ENCODE assay signal across 17 cellular contexts in the genomic region with DNA sequence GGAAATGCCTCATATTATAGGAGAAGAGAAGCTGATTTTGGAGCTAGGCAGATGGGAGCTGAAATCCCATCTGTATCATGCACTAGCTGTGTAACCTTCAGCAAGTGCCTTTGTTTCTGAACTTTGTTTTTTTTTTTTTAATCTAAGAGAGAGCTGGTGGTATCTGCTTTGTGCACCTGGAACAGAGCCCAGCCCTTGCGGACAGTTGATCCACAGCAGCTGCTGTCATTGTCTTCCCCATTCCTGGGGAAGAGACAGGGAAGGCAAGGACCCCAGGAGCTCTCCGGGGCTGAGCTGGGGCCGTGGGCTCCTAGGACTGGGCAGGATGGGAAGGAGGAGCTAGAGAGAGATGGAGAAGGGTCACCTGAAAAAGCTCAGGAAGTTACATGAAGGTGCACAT.
DNase-seq lines count a peak whose midpoint lies in the region; ATAC-seq and TF ChIP-seq lines count a peak whose summit lies in the region.
"Had no signal": no experiment of that assay in that cellular context is flagged by ENCODE, and none has a peak within 500 bp of the region (broad histone marks: within the 10 kb centered on the region; RNA-seq: fewer than 3 reads in every experiment).

No MANE protein-coding gene starts in this region.

- in situ Hi-C loops in GM23248 (cut with MboI) = loop anchor here (25.0 kb wide), 1 partner anchor 311 kb away; no protein-coding TSS in a partner anchor

- H3K4me3 ChIP-seq in BE2C (ENCODE audit: low read depth, low read length) = no peak overlapping the region
- H3K4me3 ChIP-seq in GM23248 = no peak overlapping the region
- H3K4me3 ChIP-seq: Peyer's patch had no signal

- peak; percentile 71 for DNase-seq in BE2C
- peak; percentile 64 for DNase-seq in NCI-H146 (lab: John Stamatoyannopoulos, UW)
- peak; percentile 32 for DNase-seq in NCI-H82 treated with DMSO at 0.1 percent for 48 hours (lab: John Stamatoyannopoulos, UW; ENCODE audit: unreplicated experiment)
- peak; percentile 50 for DNase-seq in myocyte (ENCODE audit: low read depth)
- no peak for DNase-seq in GM23248
- DNase-seq: ACHN; CD4-positive, alpha-beta memory T cell; DND-41; GDM1; NCI-H1694 treated with DMSO at 0.1 percent for 48 hours; NCI-H2227 treated with DMSO at 0.1 percent for 48 hours; NCI-H526 treated with DMSO at 0.1 percent for 48 hours; Peyer's patch; Right ventricle myocardium superior had no signal

- H3K79me2 ChIP-seq in GM23248 (ENCODE audit: insufficient read depth) = no peaks in the 10 kb centered on the region; the same call in 1 of the 2 replicates

- WGBS in GM23248 (ENCODE audit: low coverage in 1 of 2, low lambda C conversion rate in 2 of 2, missing lambda C conversion rate in 2 of 2), 2 experiments = 94 to 98% methylated on average over 3 of the region's 3 CpGs

- H3K4me1 ChIP-seq in BE2C = peaks cover 3% of the 10 kb centered on the region
- H3K4me1 ChIP-seq in GM23248 (ENCODE audit: insufficient read depth) = peaks cover 20% of the 10 kb centered on the region

- H3K27me3 ChIP-seq in BE2C = no peaks in the 10 kb centered on the region
- H3K27me3 ChIP-seq in GM23248 (replicated peaks; ENCODE audit: insufficient read depth) = no peaks in the 10 kb centered on the region
- H3K27me3 ChIP-seq: Peyer's patch had no signal

- H2AFZ ChIP-seq in GM23248 = no peak overlapping the region

- no peak for TF ChIP-seq CTCF in BE2C (IDR thresholded peaks at IDR 0.05; ENCODE audit: low read depth, low read length)

- no peaks in the 10 kb centered on the region for H3K9me3 ChIP-seq in BE2C
- no peaks in the 10 kb centered on the region for H3K9me3 ChIP-seq in GM23248 (ENCODE audit: low read depth)
- H3K9me3 ChIP-seq: Peyer's patch had no signal

- H4K20me1 ChIP-seq in GM23248 (ENCODE audit: insufficient read depth) = no peaks in the 10 kb centered on the region

- no peak overlapping the region for H3K9ac ChIP-seq in GM23248

- H3K4me2 ChIP-seq in GM23248 (ENCODE audit: unreplicated experiment) = no peak overlapping the region

- ATAC-seq in GM19463 (IDR thresholded peaks at IDR 0.05; ENCODE audit: unreplicated experiment) (no peak), HG03135 (IDR thresholded peaks at IDR 0.05; ENCODE audit: unreplicated experiment) (no peak)
- ATAC-seq: HCT116 had no signal

- peaks cover 24% of the 10 kb centered on the region for H3F3A ChIP-seq in GM23248 (ENCODE audit: insufficient read depth)

- H3K36me3 ChIP-seq in BE2C (no peaks in the 10 kb centered on the region), GM23248 (ENCODE audit: low read depth) (peaks cover 23% of the 10 kb centered on the region; the same call in 1 of the 2 replicates)

- H3K9me2 ChIP-seq in GM23248 (ENCODE audit: insufficient read depth) = no peaks in the 10 kb centered on the region

- H3K27ac ChIP-seq in GM23248 = no peak overlapping the region
- H3K27ac ChIP-seq: Peyer's patch had no signal
